24 cellular contexts compared by ENCODE assay signal in the genomic region with DNA sequence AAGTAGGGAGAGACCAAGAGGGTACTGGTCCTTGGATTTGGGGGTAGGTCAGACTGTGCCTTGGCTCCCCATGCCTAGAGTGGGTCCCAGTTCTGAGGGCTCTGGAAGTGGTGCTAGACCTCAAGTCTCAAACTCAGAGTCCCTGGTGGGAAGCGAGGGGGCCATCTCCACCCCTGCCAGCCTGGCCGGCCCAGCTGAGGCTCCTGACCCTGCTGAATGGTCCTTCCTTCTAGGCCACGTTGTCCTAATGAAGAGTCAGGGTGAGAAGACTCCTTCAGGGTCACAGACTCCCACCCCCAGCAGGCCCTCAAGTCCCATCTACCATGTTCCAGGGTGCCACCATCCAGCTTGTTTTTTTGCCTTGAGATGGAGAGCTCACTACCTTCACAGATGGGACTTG. TPM values are rescaled to one million over a fixed set of nuclear protein-coding genes. Genes with fewer than 3 reads are reported as not detected.
"Had no signal": no experiment of that assay in that cellular context is flagged by ENCODE, and none has a peak within 500 bp of the region (broad histone marks: within the 10 kb centered on the region; RNA-seq: fewer than 3 reads in every experiment).

No MANE protein-coding gene starts in this region.

- H3K36me3 ChIP-seq: MG63 had no signal

- H3K9me3 ChIP-seq: MG63, SK-N-SH had no signal

- H3K27me3 ChIP-seq: MG63 had no signal

- DNase-seq: IMR-90, Karpas-422, KG1, MG63, NCI-H1092, NCI-H1105 treated with DMSO at 0.1 percent for 48 hours, NCI-H1417 treated with DMSO at 0.1 percent for 48 hours, NCI-H146, NCI-H1694 treated with DMSO at 0.1 percent for 48 hours, NCI-H1930, NCI-H2081, NCI-H2171, NCI-H226, NCI-H446, NCI-H510A, NCI-H524 treated with DMSO at 0.1 percent for 48 hours, NCI-H69, NCI-H774, RPMI8226, SHP77, SK-N-SH, SW 1271 had no signal

- H3K4me3 ChIP-seq: MG63 had no signal

RNA-seq across cellular contexts. Expression of gene SERPINA6, which starts 12.9 kb away (rescaled TPM):
- total RNA-seq: IMR-90, SK-MEL-5 had no signal

RNA-seq across cellular contexts. Expression of gene SERPINA10, which starts 17.2 kb away (rescaled TPM):
- total RNA-seq: HT-29, IMR-90, SK-MEL-5 had no signal

RNA-seq across cellular contexts. Expression of gene SERPINA2, which starts 56.2 kb away (rescaled TPM):
- total RNA-seq: HT-29, IMR-90, SK-MEL-5 had no signal
